Comparison of ENCODE assay signal across 34 cellular contexts in genomic region chr20:5104479-5104878, GRCh38.
"Had no signal": no experiment of that assay in that cellular context is flagged by ENCODE, and none has a peak within 500 bp of the region (broad histone marks: within the 10 kb centered on the region; RNA-seq: fewer than 3 reads in every experiment).

No MANE protein-coding gene starts in this region.

- DNase-seq: Karpas-422, Kasumi-1, MG63, MM.1S, MV-4-11, NCI-H1048, NCI-H1092, NCI-H1092 treated with DMSO at 0.1 percent for 48 hours, NCI-H1105, NCI-H1105 treated with DMSO at 0.1 percent for 48 hours, NCI-H1417, NCI-H1417 treated with DMSO at 0.1 percent for 48 hours, NCI-H1436, NCI-H1436 treated with DMSO at 0.1 percent for 48 hours, NCI-H146, NCI-H1694, NCI-H1694 treated with DMSO at 0.1 percent for 48 hours, NCI-H187, NCI-H187 treated with DMSO at 0.1 percent for 48 hours, NCI-H1930, NCI-H2029, NCI-H2029 treated with DMSO at 0.1 percent for 48 hours, NCI-H2081, NCI-H2081 treated with DMSO at 0.1 percent for 48 hours, NCI-H2107, NCI-H2171, NCI-H2171 treated with DMSO at 0.1 percent for 48 hours, NCI-H2227 treated with DMSO at 0.1 percent for 48 hours, NCI-H226, NCI-H345, NCI-H446, NCI-H446 treated with DMSO at 0.1 percent for 48 hours, NCI-H510A had no signal

- H3K4me3 ChIP-seq: MG63 had no signal

- H3K27me3 ChIP-seq: MG63 had no signal

- H3K9me3 ChIP-seq: MG63 had no signal

- H3K27ac ChIP-seq: KMS-11 had no signal

- H3K4me2 ChIP-seq: KMS-11 had no signal

- H3K9ac ChIP-seq: KMS-11 had no signal
